25 cellular contexts compared by ENCODE assay signal in the genomic region with DNA sequence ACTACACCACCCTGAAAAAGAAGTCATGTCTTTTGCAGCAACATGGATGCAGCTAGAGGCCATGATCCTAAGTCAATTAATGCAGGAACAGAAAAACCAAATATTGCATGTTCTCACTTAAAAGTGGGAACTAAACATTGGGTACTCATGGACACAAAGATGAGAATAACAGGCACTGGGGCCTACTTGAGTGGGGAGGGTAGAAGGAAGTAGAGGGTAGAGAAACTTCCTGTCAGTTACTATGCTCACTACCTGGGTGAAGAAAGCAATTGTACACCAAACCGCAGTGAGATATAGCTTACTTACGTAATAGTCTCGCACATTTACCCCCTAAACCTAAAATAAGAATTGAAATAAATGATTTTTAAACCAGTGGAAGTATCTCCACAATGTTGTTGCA.
"Had no signal": no experiment of that assay in that cellular context is flagged by ENCODE, and none has a peak within 500 bp of the region (broad histone marks: within the 10 kb centered on the region; RNA-seq: fewer than 3 reads in every experiment).

No MANE protein-coding gene starts in this region.

- H3K27ac ChIP-seq: KMS-11, Peyer's patch, RWPE1, VCaP had no signal

- H3K4me1 Mint-ChIP-seq: activated CD4-positive, alpha-beta T cell treated with anti-CD3 and anti-CD28 coated beads, Interleukin-2, amount 10 ng/mL, durations not matched to agents 7 days and 5 days; brain; IgD-negative memory B cell; T-cell had no signal

- H3K9me3 ChIP-seq: Peyer's patch had no signal

- H3K27me3 Mint-ChIP-seq: activated CD4-positive, alpha-beta memory T cell treated with anti-CD3 and anti-CD28 coated beads for 36 hours; activated CD4-positive, alpha-beta T cell treated with anti-CD3 and anti-CD28 coated beads, Interleukin-2, amount 10 ng/mL, durations not matched to agents 7 days and 5 days; brain; IgD-negative memory B cell; T-cell had no signal

- DNase-seq: activated CD4-positive, alpha-beta memory T cell treated with anti-CD3 and anti-CD28 coated beads for 36 hours; activated CD4-positive, alpha-beta T cell treated with anti-CD3 and anti-CD28 coated beads, Interleukin-2, amount 10 ng/mL, durations not matched to agents 7 days and 5 days; activated CD4-positive, CD25-positive, alpha-beta regulatory T cell; activated CD8-positive, alpha-beta memory T cell treated with anti-CD3 and anti-CD28 coated beads for 24 hours; activated effector memory CD4-positive, alpha-beta T cell treated with anti-CD3 and anti-CD28 coated beads, Interleukin-2, amount 50 U/mL, for 16 hours; activated naive CD4-positive, alpha-beta T cell treated with anti-CD3 and anti-CD28 coated beads for 36 hours; activated T-cell treated with anti-CD3 and anti-CD28 coated beads, Interleukin-2, amount 50 U/mL, for 4 hours; amygdala; MM.1S; NCI-H146; NCI-H187 treated with DMSO at 0.1 percent for 48 hours; NCI-H2081 treated with DMSO at 0.1 percent for 48 hours; NCI-H446; NCI-H524; Peyer's patch; Right ventricle myocardium superior; T-cell; T-helper 2 cell; T1000 had no signal

- H3K4me3 ChIP-seq: Peyer's patch had no signal

- ATAC-seq: activated T-cell treated with anti-CD3 and anti-CD28 coated beads, Interleukin-2, amount 50 U/mL, for 4 hours; T-cell had no signal

- H3K4me1 ChIP-seq: Peyer's patch had no signal

- H3K4me2 ChIP-seq: KMS-11 had no signal

- H3K36me3 Mint-ChIP-seq: activated CD4-positive, alpha-beta memory T cell treated with anti-CD3 and anti-CD28 coated beads for 36 hours; activated naive CD8-positive, alpha-beta T cell; brain; T-cell had no signal

- H3K27me3 ChIP-seq: Peyer's patch had no signal

- H3K9ac ChIP-seq: KMS-11 had no signal

- H3K4me3 Mint-ChIP-seq: activated CD4-positive, alpha-beta memory T cell treated with anti-CD3 and anti-CD28 coated beads for 36 hours; activated CD4-positive, alpha-beta T cell treated with anti-CD3 and anti-CD28 coated beads, Interleukin-2, amount 10 ng/mL, durations not matched to agents 7 days and 5 days; activated naive CD4-positive, alpha-beta T cell treated with anti-CD3 and anti-CD28 coated beads for 36 hours; activated naive CD8-positive, alpha-beta T cell; activated T-cell treated with anti-CD3 and anti-CD28 coated beads, Interleukin-2, amount 50 U/mL, for 4 hours; brain; IgD-negative memory B cell; T-cell had no signal

- H3K36me3 ChIP-seq: Peyer's patch had no signal

- H3K27ac Mint-ChIP-seq: activated CD4-positive, alpha-beta memory T cell treated with anti-CD3 and anti-CD28 coated beads for 36 hours; activated CD4-positive, alpha-beta T cell treated with anti-CD3 and anti-CD28 coated beads, Interleukin-2, amount 10 ng/mL, durations not matched to agents 7 days and 5 days; activated naive CD4-positive, alpha-beta T cell treated with anti-CD3 and anti-CD28 coated beads for 36 hours; activated naive CD8-positive, alpha-beta T cell; brain; IgD-negative memory B cell; T-cell had no signal
